In genomic region chr5:180798193-180798592, GRCh38 we compare ENCODE assay signal across 15 cellular contexts. TPM values are rescaled to one million over a fixed set of nuclear protein-coding genes. Genes with fewer than 3 reads are reported as not detected.
A peak's percentile ranks its signal among the peaks of the same experiment; 100 is the strongest.
DNase-seq lines count a peak whose midpoint lies in the region; ATAC-seq, FAIRE-seq and TF ChIP-seq lines count a peak whose summit lies in the region.
"Had no signal": no experiment of that assay in that cellular context is flagged by ENCODE, and none has a peak within 500 bp of the region (broad histone marks: within the 10 kb centered on the region; RNA-seq: fewer than 3 reads in every experiment).

No MANE protein-coding gene starts in this region.

- DNase-seq in activated T-cell treated with anti-CD3 and anti-CD28 coated beads, Interleukin-2, amount 50 U/mL, for 24 hours: no peak
- no peak for DNase-seq in activated T-cell treated with anti-CD3 and anti-CD28 coated beads, Interleukin-2, amount 50 U/mL, for 48 hours
- DNase-seq in activated CD8-positive, alpha-beta T cell treated with anti-CD3 and anti-CD28 coated beads, Interleukin-2, amount 10 ng/mL, durations not matched to agents 7 days and 5 days: no peak
- DNase-seq in glutamatergic neuron (no peak), AG08395 (ENCODE audit: low spot score) (no peak), GM12891 (ENCODE audit: insufficient read length, low spot score) (no peak), 8988T (no peak)
- DNase-seq in stimulated activated naive B cell treated with anti-CD40 and anti-IgM and Interleukin-4, amounts not matched to agents 10 μg/mL and 1 μg/mL and 100 μg/mL, for 72 hours: no peak
- DNase-seq: kidney; stimulated activated CD4-positive, alpha-beta T cell treated with anti-CD3 and anti-CD28 coated beads, Interleukin-2, amount 100 ng/mL, for 24 hours had no signal

- CTCF ChIA-PET in activated CD8-positive, alpha-beta T cell treated with anti-CD3 and anti-CD28 coated beads, Interleukin-2, amount 10 ng/mL, durations not matched to agents 7 days and 5 days (lab: Charles Lee): no interaction called here

- no peaks in the 10 kb centered on the region for H3K9me3 Mint-ChIP-seq in activated T-cell treated with anti-CD3 and anti-CD28 coated beads, Interleukin-2, amount 50 U/mL, for 24 hours
- no peaks in the 10 kb centered on the region for H3K9me3 Mint-ChIP-seq in activated CD8-positive, alpha-beta T cell treated with anti-CD3 and anti-CD28 coated beads, Interleukin-2, amount 10 ng/mL, durations not matched to agents 7 days and 5 days (ENCODE audit: insufficient read depth)
- H3K9me3 Mint-ChIP-seq in glutamatergic neuron (ENCODE audit: unreplicated experiment): peaks cover 3% of the 10 kb centered on the region
- H3K9me3 Mint-ChIP-seq in stimulated activated naive B cell treated with anti-CD40 and anti-IgM and Interleukin-4, amounts not matched to agents 10 μg/mL and 1 μg/mL and 100 μg/mL, for 72 hours: no peaks in the 10 kb centered on the region

- no peaks in the 10 kb centered on the region for H3K27me3 Mint-ChIP-seq in activated T-cell treated with anti-CD3 and anti-CD28 coated beads, Interleukin-2, amount 50 U/mL, for 24 hours
- H3K27me3 Mint-ChIP-seq in activated CD8-positive, alpha-beta T cell treated with anti-CD3 and anti-CD28 coated beads, Interleukin-2, amount 10 ng/mL, durations not matched to agents 7 days and 5 days (ENCODE audit: low read depth): no peaks in the 10 kb centered on the region
- H3K27me3 Mint-ChIP-seq in glutamatergic neuron (ENCODE audit: unreplicated experiment): peaks cover 2% of the 10 kb centered on the region
- H3K27me3 Mint-ChIP-seq in stimulated activated naive B cell treated with anti-CD40 and anti-IgM and Interleukin-4, amounts not matched to agents 10 μg/mL and 1 μg/mL and 100 μg/mL, for 72 hours: no peaks in the 10 kb centered on the region

- peak overlapping the region; percentile 89 for H3K27ac Mint-ChIP-seq in activated T-cell treated with anti-CD3 and anti-CD28 coated beads, Interleukin-2, amount 50 U/mL, for 24 hours
- H3K27ac Mint-ChIP-seq in activated CD8-positive, alpha-beta T cell treated with anti-CD3 and anti-CD28 coated beads, Interleukin-2, amount 10 ng/mL, durations not matched to agents 7 days and 5 days: peak overlapping the region; percentile 14
- peak overlapping the region; percentile 48 for H3K27ac Mint-ChIP-seq in glutamatergic neuron (ENCODE audit: unreplicated experiment)
- peak overlapping the region; percentile 82 for H3K27ac Mint-ChIP-seq in stimulated activated naive B cell treated with anti-CD40 and anti-IgM and Interleukin-4, amounts not matched to agents 10 μg/mL and 1 μg/mL and 100 μg/mL, for 72 hours

- no peak for FAIRE-seq in GM12891 (lab: Jason Lieb, UNC)
- FAIRE-seq: kidney, urothelium cell line had no signal

- peaks cover 78% of the 10 kb centered on the region for H3K4me1 Mint-ChIP-seq in activated T-cell treated with anti-CD3 and anti-CD28 coated beads, Interleukin-2, amount 50 U/mL, for 24 hours (ENCODE audit: low read depth)
- H3K4me1 Mint-ChIP-seq in activated CD8-positive, alpha-beta T cell treated with anti-CD3 and anti-CD28 coated beads, Interleukin-2, amount 10 ng/mL, durations not matched to agents 7 days and 5 days (ENCODE audit: low read depth): peaks cover 79% of the 10 kb centered on the region
- H3K4me1 Mint-ChIP-seq in glutamatergic neuron (ENCODE audit: low read depth, unreplicated experiment): peaks cover 17% of the 10 kb centered on the region
- peaks cover 56 to 88% of the 10 kb centered on the region in 2 donors for H3K4me1 Mint-ChIP-seq in stimulated activated naive B cell treated with anti-CD40 and anti-IgM and Interleukin-4, amounts not matched to agents 10 μg/mL and 1 μg/mL and 100 μg/mL, for 72 hours

- TF ChIP-seq POLR2A in GM12891 (IDR thresholded peaks at IDR 0.05; ENCODE audit: low read depth, low read length): no peak

- no peak for TF ChIP-seq CTCF in glutamatergic neuron (IDR thresholded peaks at IDR 0.05; ENCODE audit: partially characterized antibody, unreplicated experiment)

- peaks cover 82% of the 10 kb centered on the region for H3K36me3 Mint-ChIP-seq in activated T-cell treated with anti-CD3 and anti-CD28 coated beads, Interleukin-2, amount 50 U/mL, for 24 hours (ENCODE audit: low read depth)
- peaks cover 71% of the 10 kb centered on the region for H3K36me3 Mint-ChIP-seq in activated CD8-positive, alpha-beta T cell treated with anti-CD3 and anti-CD28 coated beads, Interleukin-2, amount 10 ng/mL, durations not matched to agents 7 days and 5 days (ENCODE audit: low read depth)
- no peaks in the 10 kb centered on the region for H3K36me3 Mint-ChIP-seq in glutamatergic neuron (ENCODE audit: unreplicated experiment)
- peaks cover 77 to 80% of the 10 kb centered on the region in 2 donors for H3K36me3 Mint-ChIP-seq in stimulated activated naive B cell treated with anti-CD40 and anti-IgM and Interleukin-4, amounts not matched to agents 10 μg/mL and 1 μg/mL and 100 μg/mL, for 72 hours

- H3K4me3 Mint-ChIP-seq in activated T-cell treated with anti-CD3 and anti-CD28 coated beads, Interleukin-2, amount 50 U/mL, for 24 hours: no peak overlapping the region
- H3K4me3 Mint-ChIP-seq in activated CD8-positive, alpha-beta T cell treated with anti-CD3 and anti-CD28 coated beads, Interleukin-2, amount 10 ng/mL, durations not matched to agents 7 days and 5 days: no peak overlapping the region
- H3K4me3 Mint-ChIP-seq in glutamatergic neuron (ENCODE audit: unreplicated experiment): no peak overlapping the region
- H3K4me3 Mint-ChIP-seq in stimulated activated naive B cell treated with anti-CD40 and anti-IgM and Interleukin-4, amounts not matched to agents 10 μg/mL and 1 μg/mL and 100 μg/mL, for 72 hours: peak overlapping the region; percentile 96 to 98

- no peak for ATAC-seq in activated CD8-positive, alpha-beta T cell treated with anti-CD3 and anti-CD28 coated beads, Interleukin-2, amount 10 ng/mL, durations not matched to agents 7 days and 5 days
- no peak for ATAC-seq in stimulated activated naive B cell treated with anti-CD40 and anti-IgM and Interleukin-4, amounts not matched to agents 10 μg/mL and 1 μg/mL and 100 μg/mL, for 72 hours (replicated peaks)

- POLR2A ChIA-PET in activated CD8-positive, alpha-beta T cell treated with anti-CD3 and anti-CD28 coated beads, Interleukin-2, amount 10 ng/mL, durations not matched to agents 7 days and 5 days (lab: Charles Lee): interaction anchor here (0.6 kb wide), 1 partner anchor 31 kb away, joined by 3 read pairs; no protein-coding TSS in a partner anchor

TF ChIP-seq in GM12891, 5 proteins besides CTCF, POLR2A, EP300 and RAD21:
- no peak for TF ChIP-seq TAF1 (IDR thresholded peaks at IDR 0.05; ENCODE audit: low read depth, low read length)
- TF ChIP-seq PAX5 (IDR thresholded peaks at IDR 0.05; ENCODE audit: insufficient read depth, low read length, severe bottlenecking): no peak
- no peak for TF ChIP-seq POLR2AphosphoS5 (IDR thresholded peaks at IDR 0.05; ENCODE audit: low read depth, low read length)
- TF ChIP-seq POU2F2 (IDR thresholded peaks at IDR 0.05; ENCODE audit: low read depth, low read length): no peak
- TF ChIP-seq SPI1 (IDR thresholded peaks at IDR 0.05; ENCODE audit: low read depth, low read length): no peak

RNA-seq across cellular contexts. Expression of gene MGAT1, which starts 4.4 kb away (rescaled TPM):
- total RNA-seq in activated CD8-positive, alpha-beta T cell treated with anti-CD3 and anti-CD28 coated beads, Interleukin-2, amount 10 ng/mL, durations not matched to agents 7 days and 5 days: 100 to 1,000 TPM; 154 to 161 TPM
- 45.6 TPM for total RNA-seq in glutamatergic neuron (ENCODE audit: unreplicated experiment)
- polyA plus RNA-seq in GM12891 (2012; ENCODE audit: low read depth, missing spikeins): 67.1 TPM

RNA-seq across cellular contexts. Expression of gene OR2Y1, which starts 58.3 kb away (rescaled TPM):
- not detected for total RNA-seq in activated CD8-positive, alpha-beta T cell treated with anti-CD3 and anti-CD28 coated beads, Interleukin-2, amount 10 ng/mL, durations not matched to agents 7 days and 5 days
- total RNA-seq in glutamatergic neuron (ENCODE audit: unreplicated experiment): not detected
- not detected for polyA plus RNA-seq in GM12891 (2012; ENCODE audit: low read depth, missing spikeins)
- total RNA-seq: cardiac septum; H4; kidney; right atrium auricular region; T-helper 2 cell treated with Interferon-gamma antibody and Interleukin-4, amounts not matched to agents 100 ng/mL and 5 ng/mL, for 36 hours had no signal

Comparison
In these comparisons a context has a peak if more than half of its experiments do, and no peak if none do; other contexts are left out.
1. H3K27ac Mint-ChIP-seq: peak in every context shown above with its lines; median percentile 89 in activated T-cell treated with anti-CD3 and anti-CD28 coated beads, Interleukin-2, amount 50 U/mL, for 24 hours; 82 in stimulated activated naive B cell treated with anti-CD40 and anti-IgM and Interleukin-4, amounts not matched to agents 10 μg/mL and 1 μg/mL and 100 μg/mL, for 72 hours; 48 in glutamatergic neuron; 14 in activated CD8-positive, alpha-beta T cell treated with anti-CD3 and anti-CD28 coated beads, Interleukin-2, amount 10 ng/mL, durations not matched to agents 7 days and 5 days.
2. H3K4me3 Mint-ChIP-seq: peak in stimulated activated naive B cell treated with anti-CD40 and anti-IgM and Interleukin-4, amounts not matched to agents 10 μg/mL and 1 μg/mL and 100 μg/mL, for 72 hours (2 of 2); none in activated T-cell treated with anti-CD3 and anti-CD28 coated beads, Interleukin-2, amount 50 U/mL, for 24 hours (single experiment), activated CD8-positive, alpha-beta T cell treated with anti-CD3 and anti-CD28 coated beads, Interleukin-2, amount 10 ng/mL, durations not matched to agents 7 days and 5 days (single experiment) and glutamatergic neuron (single experiment).